16 cellular contexts compared by ENCODE assay signal in the genomic region with DNA sequence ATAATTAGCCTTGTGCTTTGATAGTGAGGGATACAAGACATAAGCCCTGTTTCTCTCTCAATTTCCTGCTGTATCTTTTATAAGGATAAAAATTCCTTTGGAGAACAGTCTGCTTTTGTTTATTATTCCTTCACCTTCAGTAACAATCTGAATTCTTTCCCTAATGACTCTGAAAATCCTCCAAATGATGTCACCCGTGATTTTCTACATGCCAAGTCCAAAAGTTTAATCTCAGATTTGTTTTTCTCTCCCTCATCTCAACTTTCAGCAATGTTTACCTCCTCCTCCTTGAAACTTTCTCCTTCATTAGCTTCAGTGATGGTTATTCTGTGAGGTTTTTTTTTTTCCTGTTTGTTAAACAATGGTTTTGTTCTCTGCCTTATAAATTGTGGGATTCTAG. TPM values are rescaled to one million over a fixed set of nuclear protein-coding genes. Genes with fewer than 3 reads are reported as not detected.
A peak's percentile ranks its signal among the peaks of the same experiment; 100 is the strongest.
DNase-seq lines count a peak whose midpoint lies in the region; ATAC-seq and TF ChIP-seq lines count a peak whose summit lies in the region.
"Had no signal": no experiment of that assay in that cellular context is flagged by ENCODE, and none has a peak within 500 bp of the region (broad histone marks: within the 10 kb centered on the region; RNA-seq: fewer than 3 reads in every experiment).

No MANE protein-coding gene starts in this region.

- H3K27ac ChIP-seq in AG04450 (ENCODE audit: low read depth, low read length), result no peak overlapping the region
- no peak overlapping the region for H3K27ac ChIP-seq in GM23338 (ENCODE audit: low read depth)
- H3K27ac ChIP-seq in spleen, result no peak overlapping the region
- H3K27ac ChIP-seq in right lobe of liver, result no peak overlapping the region
- H3K27ac ChIP-seq: BLaER1 treated with 17β-estradiol and CSF1 and Interleukin-3, amounts not matched to agents 10 nM and 100 nM had no signal

- CTCF ChIA-PET in AG04450 (lab: Charles Lee), result interaction anchor here (1.1 to 5.8 kb wide), 2 partner anchors 59 to 131 kb away, joined by 4 to 32 read pairs; a partner anchor contains a TSS

- no peaks in the 10 kb centered on the region for H3K4me1 Mint-ChIP-seq in GM23338
- H3K4me1 Mint-ChIP-seq: CD4-positive, CD25-positive, alpha-beta regulatory T cell had no signal

- no peaks in the 10 kb centered on the region for H3K9me3 Mint-ChIP-seq in GM23338

- no peaks in the 10 kb centered on the region for H3F3A ChIP-seq in GM23338 (replicated peaks; ENCODE audit: low read depth)

- no peaks in the 10 kb centered on the region for H3K36me3 ChIP-seq in GM23338 (ENCODE audit: insufficient read depth)
- H3K36me3 ChIP-seq in spleen, result no peaks in the 10 kb centered on the region
- H3K36me3 ChIP-seq in right lobe of liver, result no peaks in the 10 kb centered on the region
- no peaks in the 10 kb centered on the region for H3K36me3 ChIP-seq in H7 (replicated peaks; ENCODE audit: control insufficient read depth, insufficient read depth, low read length)
- H3K36me3 ChIP-seq: BLaER1 treated with 17β-estradiol and CSF1 and Interleukin-3, amounts not matched to agents 10 nM and 100 nM had no signal

- H3K4me3 Mint-ChIP-seq in GM23338, result no peak overlapping the region
- H3K4me3 Mint-ChIP-seq: CD4-positive, CD25-positive, alpha-beta regulatory T cell; HFFc6 had no signal

- H3K4me2 ChIP-seq in GM23338, result no peak overlapping the region
- H3K4me2 ChIP-seq: BLaER1 treated with 17β-estradiol and CSF1 and Interleukin-3, amounts not matched to agents 10 nM and 100 nM had no signal

- ATAC-seq in GM23338 (no peak), right lobe of liver (no peak)
- ATAC-seq: HepG2 had no signal

- TF ChIP-seq POLR2A in spleen (IDR thresholded peaks at IDR 0.05) (no peak), right lobe of liver (IDR thresholded peaks at IDR 0.05) (no peak)

- H3K9me2 ChIP-seq in GM23338 (ENCODE audit: insufficient read depth), result no peaks in the 10 kb centered on the region

- H3K4me1 ChIP-seq in GM23338 (ENCODE audit: insufficient read depth) (no peaks in the 10 kb centered on the region), spleen (no peaks in the 10 kb centered on the region), right lobe of liver (no peaks in the 10 kb centered on the region)
- H3K4me1 ChIP-seq: BLaER1 treated with 17β-estradiol and CSF1 and Interleukin-3, amounts not matched to agents 10 nM and 100 nM had no signal

- H4K20me1 ChIP-seq in GM23338 (replicated peaks; ENCODE audit: insufficient read depth), result no peaks in the 10 kb centered on the region
- H4K20me1 ChIP-seq: BLaER1 treated with 17β-estradiol and CSF1 and Interleukin-3, amounts not matched to agents 10 nM and 100 nM had no signal

- no peak for TF ChIP-seq CTCF in AG04450 (IDR thresholded peaks at IDR 0.05; ENCODE audit: low read depth, low read length)
- no peak for TF ChIP-seq CTCF in GM23338 (conservative IDR thresholded peaks at IDR 0.05; ENCODE audit: low read depth in 2 of 2)
- no peak for TF ChIP-seq CTCF in retinal pigment epithelial cell (conservative IDR thresholded peaks at IDR 0.05; ENCODE audit: low read depth, low read length)
- TF ChIP-seq CTCF in spleen (IDR thresholded peaks at IDR 0.05 in 8 of 11, conservative IDR thresholded peaks at IDR 0.05 in 3 of 11), result no peak
- no peak for TF ChIP-seq CTCF in right lobe of liver (IDR thresholded peaks at IDR 0.05)

- no peak overlapping the region for H3K27ac Mint-ChIP-seq in GM23338
- H3K27ac Mint-ChIP-seq: CD4-positive, CD25-positive, alpha-beta regulatory T cell; HFFc6 had no signal

- no peaks in the 10 kb centered on the region for H3K79me2 ChIP-seq in GM23338 (replicated peaks; ENCODE audit: insufficient read depth)

- 44 to 70% (median 62%) methylated on average over 1 of the region's 1 CpG for WGBS in spleen, 5 donors
- WGBS in right lobe of liver (ENCODE audit: insufficient coverage, low coverage, low lambda C conversion rate, missing lambda C conversion rate), result 20% methylated on average over 1 of the region's 1 CpG

- intact Hi-C loops in spleen (cut with DNase I; ENCODE audit: low total_unique reads) (no loop called here), right lobe of liver (cut with DNase I) (no loop called here)

- H3K27me3 Mint-ChIP-seq in GM23338 (ENCODE audit: insufficient read depth, low read depth, poor library complexity), result no peaks in the 10 kb centered on the region
- H3K27me3 Mint-ChIP-seq: CD4-positive, CD25-positive, alpha-beta regulatory T cell had no signal

- H3K36me3 Mint-ChIP-seq in GM23338 (ENCODE audit: low read depth), result no peaks in the 10 kb centered on the region
- H3K36me3 Mint-ChIP-seq: CD4-positive, CD25-positive, alpha-beta regulatory T cell had no signal

- H2AFZ ChIP-seq in GM23338, result peak overlapping the region; percentile 47

- no peaks in the 10 kb centered on the region for H3K27me3 ChIP-seq in AG04450 (ENCODE audit: control insufficient read depth, insufficient read depth, low read length)
- no peaks in the 10 kb centered on the region for H3K27me3 ChIP-seq in GM23338 (ENCODE audit: insufficient read depth)
- no peaks in the 10 kb centered on the region for H3K27me3 ChIP-seq in spleen (replicated peaks in 1 of 7)
- H3K27me3 ChIP-seq in right lobe of liver, result no peaks in the 10 kb centered on the region
- H3K27me3 ChIP-seq in H7 (ENCODE audit: control insufficient read depth, insufficient read depth, low read length), result no peaks in the 10 kb centered on the region
- H3K27me3 ChIP-seq: BLaER1 treated with 17β-estradiol and CSF1 and Interleukin-3, amounts not matched to agents 10 nM and 100 nM had no signal

- POLR2A ChIA-PET in AG04450 (lab: Yijun Ruan, JAX), result interaction anchor here (0.9 to 1.0 kb wide), 2 partner anchors 13 to 113 kb away, joined by 3 read pairs; no protein-coding TSS in a partner anchor

- H3K4me3 ChIP-seq in AG04450 (ENCODE audit: low read depth, low read length) (no peak overlapping the region), GM23338 (no peak overlapping the region), retinal pigment epithelial cell (ENCODE audit: low read length) (no peak overlapping the region), spleen (no peak overlapping the region), right lobe of liver (no peak overlapping the region), H7 (ENCODE audit: insufficient read depth, low read depth, low read length) (no peak overlapping the region)
- H3K4me3 ChIP-seq: BLaER1 treated with 17β-estradiol and CSF1 and Interleukin-3, amounts not matched to agents 10 nM and 100 nM had no signal

- DNase-seq in AG04450 (ENCODE audit: low read depth, low spot score) (peak; percentile 8), GM23338 (ENCODE audit: low spot score) (no peak), left kidney (ENCODE audit: low read depth, low spot score) (peak; percentile 34), retinal pigment epithelial cell (ENCODE audit: low read depth) (peak; percentile 69), spleen (no peak), right lobe of liver (no peak), NCI-H2227 treated with DMSO at 0.1 percent for 48 hours (lab: John Stamatoyannopoulos, UW) (no peak), H7 (no peak)
- DNase-seq: 8988T; CD4-positive, CD25-positive, alpha-beta regulatory T cell; GDM1; GOT3; HCEC 1CT; HFFc6 had no signal

- H3K9me3 ChIP-seq in AG04450 (ENCODE audit: control insufficient read depth, insufficient read depth, low read length) (no peaks in the 10 kb centered on the region), spleen (no peaks in the 10 kb centered on the region), right lobe of liver (no peaks in the 10 kb centered on the region)
- H3K9me3 ChIP-seq: BLaER1 treated with 17β-estradiol and CSF1 and Interleukin-3, amounts not matched to agents 10 nM and 100 nM had no signal

TF ChIP-seq in GM23338, 12 proteins besides CTCF, POLR2A, EP300 and RAD21:
- TF ChIP-seq ZNF331 (CRISPR knock-in tag; IDR thresholded peaks at IDR 0.05; ENCODE audit: low read depth), result no peak
- TF ChIP-seq NANOG (IDR thresholded peaks at IDR 0.05; ENCODE audit: borderline replicate concordance), result no peak

RNA-seq across cellular contexts. Expression of a gene that starts 2.2 kb away (rescaled TPM):
- polyA plus RNA-seq in AG04450 (2011; rRNA removed) (0.77 and 0.79 TPM in 2 replicates), GM23338 (2016; fragmentation: Nextera tagmentation; extraction: Ambion mirVana) (not detected in 2 replicates), spleen (under 1 TPM in 2 of 3 donors, not detected in 1; 0.05 to 0.09 TPM)
- polyA minus RNA-seq in AG04450 (2011; rRNA and poly(A)+ RNA removed), result 0.65 and 0.69 TPM in 2 replicates
- total RNA-seq in GM23338 (2014; rRNA removed; shearing (Covaris generic)), result not detected in 2 replicates
- total RNA-seq in spleen (not detected), right lobe of liver (not detected)
- not detected in 2 replicates for total RNA-seq in H7 (2014; rRNA removed; shearing (Covaris generic))
- total RNA-seq: CD4-positive, CD25-positive, alpha-beta regulatory T cell; HepG2 had no signal
- polyA plus RNA-seq: CD4-positive, CD25-positive, alpha-beta regulatory T cell; HepG2 had no signal

RNA-seq across cellular contexts. Expression of a gene that starts 9.1 kb away (rescaled TPM):
- polyA plus RNA-seq in AG04450 (2011; rRNA removed), result 0.07 TPM in 1 of 2 replicates, not detected in the other
- not detected in 2 replicates for polyA minus RNA-seq in AG04450 (2011; rRNA and poly(A)+ RNA removed)
- 0.19 TPM in 1 of 2 replicates, not detected in the other for total RNA-seq in GM23338 (2014; rRNA removed; shearing (Covaris generic))
- not detected in 2 replicates for polyA plus RNA-seq in GM23338 (2016; fragmentation: Nextera tagmentation; extraction: Ambion mirVana)
- not detected for total RNA-seq in spleen
- polyA plus RNA-seq in spleen, result not detected
- total RNA-seq in right lobe of liver, result not detected
- not detected in 2 replicates for total RNA-seq in H7 (2014; rRNA removed; shearing (Covaris generic))
- total RNA-seq: CD4-positive, CD25-positive, alpha-beta regulatory T cell; HepG2; HFFc6 had no signal
- polyA plus RNA-seq: CD4-positive, CD25-positive, alpha-beta regulatory T cell; HepG2 had no signal

RNA-seq across cellular contexts. Expression of a gene that starts 51.7 kb away (rescaled TPM):
- polyA plus RNA-seq in AG04450 (2011; rRNA removed) (0.02 and 0.04 TPM in 2 replicates), GM23338 (2016; fragmentation: Nextera tagmentation; extraction: Ambion mirVana) (not detected in 2 replicates), spleen (under 1 TPM; 0.04 to 0.18 (median 0.06) TPM)
- polyA minus RNA-seq in AG04450 (2011; rRNA and poly(A)+ RNA removed), result 0.04 TPM in 1 of 2 replicates, not detected in the other
- total RNA-seq in GM23338 (2014; rRNA removed; shearing (Covaris generic)), result not detected in 2 replicates
- total RNA-seq in spleen (not detected), right lobe of liver (not detected)
- 0.15 TPM in 1 of 2 replicates, not detected in the other for total RNA-seq in H7 (2014; rRNA removed; shearing (Covaris generic))
- total RNA-seq: CD4-positive, CD25-positive, alpha-beta regulatory T cell; HepG2; HFFc6 had no signal
- polyA plus RNA-seq: CD4-positive, CD25-positive, alpha-beta regulatory T cell; HepG2 had no signal

RNA-seq across cellular contexts. Expression of a gene that starts 58.2 kb away (rescaled TPM):
- polyA plus RNA-seq in AG04450 (2011; rRNA removed) (not detected in 2 replicates), GM23338 (2016; fragmentation: Nextera tagmentation; extraction: Ambion mirVana) (not detected in 2 replicates), spleen (not detected)
- not detected in 2 replicates for polyA minus RNA-seq in AG04450 (2011; rRNA and poly(A)+ RNA removed)
- total RNA-seq in GM23338 (2014; rRNA removed; shearing (Covaris generic)), result not detected in 2 replicates
- total RNA-seq in spleen (not detected), right lobe of liver (not detected)
- total RNA-seq in H7 (2014; rRNA removed; shearing (Covaris generic)), result not detected in 2 replicates
- total RNA-seq: CD4-positive, CD25-positive, alpha-beta regulatory T cell; HepG2; HFFc6 had no signal
- polyA plus RNA-seq: CD4-positive, CD25-positive, alpha-beta regulatory T cell; HepG2 had no signal

Comparison
In these comparisons a context has a peak if more than half of its experiments do, and no peak if none do; other contexts are left out.
1. DNase-seq: peak in AG04450 (single experiment), left kidney (single experiment) and retinal pigment epithelial cell (single experiment); none in GM23338 (single experiment), spleen (single experiment), right lobe of liver (0 of 3), NCI-H2227 treated with DMSO at 0.1 percent for 48 hours (single experiment) and H7 (single experiment).